24 cellular contexts compared by ENCODE assay signal in the genomic region with DNA sequence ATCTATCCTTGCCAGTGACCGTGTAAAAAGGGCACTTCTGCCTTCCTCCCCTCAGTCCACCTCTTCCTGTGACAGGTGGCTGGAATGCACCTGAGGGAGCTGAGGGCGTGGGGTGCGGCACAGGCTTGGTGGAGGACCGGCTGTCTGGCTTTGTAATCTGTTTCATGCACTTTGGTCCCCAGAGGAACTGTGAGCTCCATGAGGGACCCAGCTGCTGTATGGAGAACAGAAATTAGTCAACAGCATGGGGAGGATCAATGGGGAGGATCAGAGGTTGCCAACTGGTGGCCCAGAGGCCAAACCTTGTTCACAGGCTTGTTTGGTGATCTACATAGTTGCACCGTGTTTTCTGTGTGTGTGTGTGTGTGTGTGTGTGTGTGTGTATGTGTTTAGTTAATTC. TPM values are rescaled to one million over a fixed set of nuclear protein-coding genes. Genes with fewer than 3 reads are reported as not detected.
DNase-seq lines count a peak whose midpoint lies in the region; FAIRE-seq and TF ChIP-seq lines count a peak whose summit lies in the region.
"Had no signal": no experiment of that assay in that cellular context is flagged by ENCODE, and none has a peak within 500 bp of the region (broad histone marks: within the 10 kb centered on the region; RNA-seq: fewer than 3 reads in every experiment).

No MANE protein-coding gene starts in this region.

- H3K27ac Mint-ChIP-seq in Caco-2 (ENCODE audit: unreplicated experiment): no peak overlapping the region
- H3K27ac Mint-ChIP-seq: activated B cell treated with CpG ODN at 0.5 μM for 24 hours; activated naive CD4-positive, alpha-beta T cell treated with anti-CD3 and anti-CD28 coated beads, Interleukin-2, amount 50 U/mL, for 24 hours; activated T-helper 17 cell treated with anti-CD3 and anti-CD28 coated beads, Interleukin-2, amount 50 U/mL, for 72 hours; naive thymus-derived CD8-positive, alpha-beta T cell had no signal

- no TSS peak for BruUV-seq in Caco-2 (replicated peaks; lab: Mats Ljungman, UMichigan)

- CTCF ChIA-PET in Caco-2 (lab: Charles Lee): interaction anchor here (0.6 to 6.0 kb wide), 3 partner anchors 77 to 290 kb away, joined by 4 to 84 read pairs (median 6); no protein-coding TSS in a partner anchor

- no peaks in the 10 kb centered on the region for H3K9me3 ChIP-seq in Caco-2

- DNase-seq in Caco-2: peak; percentile 18 to 50
- DNase-seq in NCI-H69 (lab: John Stamatoyannopoulos, UW): peak; percentile 39
- DNase-seq in epithelial cell of prostate (ENCODE audit: low read depth, low spot score): no peak
- peak; percentile 41 for DNase-seq in mucosa of gallbladder (ENCODE audit: low spot score)
- no peak for DNase-seq in NCI-H446 treated with DMSO at 0.1 percent for 48 hours (lab: John Stamatoyannopoulos, UW)
- DNase-seq in H54 (ENCODE audit: insufficient read length, low spot score): no peak
- DNase-seq in NCI-H1930 (lab: John Stamatoyannopoulos, UW): no peak
- DNase-seq: activated B cell treated with CpG ODN at 0.5 μM for 24 hours; activated CD4-positive, alpha-beta T cell treated with anti-CD3 and anti-CD28 coated beads, Interleukin-2, amount 50 U/mL, for 48 hours; activated CD8-positive, alpha-beta memory T cell treated with anti-CD3 and anti-CD28 coated beads, Interleukin-2, amount 50 U/mL, for 4 hours; CD4-positive, CD25-positive, alpha-beta regulatory T cell; cortex of kidney; GDM1; KG1; naive thymus-derived CD8-positive, alpha-beta T cell; NCI-H1436 treated with DMSO at 0.1 percent for 48 hours; Right ventricle myocardium superior; stimulated activated CD4-positive, alpha-beta T cell treated with anti-CD3 and anti-CD28 coated beads, Interleukin-2, amount 100 ng/mL, for 24 hours; T1000 had no signal

- TF ChIP-seq POLR2A in H54 (IDR thresholded peaks at IDR 0.05; ENCODE audit: low read depth, low read length): no peak

- intact Hi-C loops in Caco-2 (cut with micrococcal nuclease; ENCODE audit: unreplicated experiment): no loop called here

- no peak overlapping the region for H3K4me3 ChIP-seq in Caco-2 (ENCODE audit: low read depth, low read length)
- H3K4me3 ChIP-seq: smooth muscle cell had no signal

- no peaks in the 10 kb centered on the region for H3K27me3 ChIP-seq in Caco-2 (replicated peaks; ENCODE audit: control insufficient read depth, insufficient read depth, low read length)

- no peak for FAIRE-seq in H54 (lab: Jason Lieb, UNC)
- FAIRE-seq: urothelium cell line had no signal

- H3K36me3 Mint-ChIP-seq in Caco-2 (ENCODE audit: insufficient read depth, unreplicated experiment): no peaks in the 10 kb centered on the region
- H3K36me3 Mint-ChIP-seq: activated naive CD4-positive, alpha-beta T cell treated with anti-CD3 and anti-CD28 coated beads, Interleukin-2, amount 50 U/mL, for 24 hours; CD4-positive, CD25-positive, alpha-beta regulatory T cell; naive thymus-derived CD8-positive, alpha-beta T cell had no signal

- no peak overlapping the region for H3K4me3 Mint-ChIP-seq in Caco-2 (ENCODE audit: unreplicated experiment)
- H3K4me3 Mint-ChIP-seq: activated B cell treated with CpG ODN at 0.5 μM for 24 hours; activated naive CD4-positive, alpha-beta T cell treated with anti-CD3 and anti-CD28 coated beads, Interleukin-2, amount 50 U/mL, for 24 hours; activated T-helper 17 cell treated with anti-CD3 and anti-CD28 coated beads, Interleukin-2, amount 50 U/mL, for 72 hours; CD4-positive, CD25-positive, alpha-beta regulatory T cell; naive thymus-derived CD8-positive, alpha-beta T cell had no signal

- TF ChIP-seq CTCF in Caco-2 (IDR thresholded peaks at IDR 0.05; ENCODE audit: insufficient read depth in 1 of 2, low read depth in 1 of 2, low read length in 1 of 2, severe bottlenecking in 1 of 2, unreplicated experiment in 1 of 2): no peak

- no peaks in the 10 kb centered on the region for H3K36me3 ChIP-seq in Caco-2 (ENCODE audit: control insufficient read depth, insufficient read depth, low read length)

- peaks cover 7% of the 10 kb centered on the region for H3K4me1 Mint-ChIP-seq in Caco-2 (ENCODE audit: low read depth, unreplicated experiment)
- H3K4me1 Mint-ChIP-seq: activated T-helper 17 cell treated with anti-CD3 and anti-CD28 coated beads, Interleukin-2, amount 50 U/mL, for 72 hours had no signal

- no peaks in the 10 kb centered on the region for H3K4me1 ChIP-seq in Caco-2

- POLR2A ChIA-PET in Caco-2 (lab: Charles Lee): no interaction called here

- H3K27ac ChIP-seq in epithelial cell of prostate: peak overlapping the region; percentile 85

- no peaks in the 10 kb centered on the region for H3K27me3 Mint-ChIP-seq in Caco-2 (ENCODE audit: insufficient read depth, unreplicated experiment)

- no peaks in the 10 kb centered on the region for H3K9me3 Mint-ChIP-seq in Caco-2 (ENCODE audit: unreplicated experiment)
- H3K9me3 Mint-ChIP-seq: activated B cell treated with CpG ODN at 0.5 μM for 24 hours; activated naive CD4-positive, alpha-beta T cell treated with anti-CD3 and anti-CD28 coated beads, Interleukin-2, amount 50 U/mL, for 24 hours; activated T-helper 17 cell treated with anti-CD3 and anti-CD28 coated beads, Interleukin-2, amount 50 U/mL, for 72 hours; naive thymus-derived CD8-positive, alpha-beta T cell had no signal

RNA-seq across cellular contexts. Expression of a gene that starts 19.0 kb away (rescaled TPM):
- 20.0 and 20.6 TPM in 2 replicates for total RNA-seq in Caco-2 (2022)
- 40.8 TPM for total RNA-seq in mucosa of gallbladder

RNA-seq across cellular contexts. Expression of a gene that starts 29.7 kb away (rescaled TPM):
- total RNA-seq in Caco-2 (2022) (7.7 and 8.7 TPM in 2 replicates), mucosa of gallbladder (7.0 TPM)
- total RNA-seq: activated B cell treated with CpG ODN at 0.5 μM for 24 hours; activated T-helper 17 cell treated with anti-CD3 and anti-CD28 coated beads, Interleukin-2, amount 50 U/mL, for 72 hours; CD4-positive, CD25-positive, alpha-beta regulatory T cell; naive thymus-derived CD8-positive, alpha-beta T cell; omental fat pad; Right ventricle myocardium superior had no signal

Comparison
In these comparisons a context has a peak if more than half of its experiments do, and no peak if none do; other contexts are left out.
1. DNase-seq: peak in Caco-2 (2 of 2), NCI-H69 (single experiment) and mucosa of gallbladder (single experiment); none in epithelial cell of prostate (single experiment), NCI-H446 treated with DMSO at 0.1 percent for 48 hours (single experiment), H54 (single experiment) and NCI-H1930 (0 of 2).